In genomic region chr10:71816421-71816851, GRCh38 we compare ENCODE assay signal across 1 cellular context.
TF ChIP-seq lines count a peak whose summit lies in the region.

No MANE protein-coding gene starts in this region.

TF ChIP-seq in K562, 482 proteins besides CTCF, POLR2A, EP300 and RAD21:
- TF ChIP-seq RBM22 (IDR thresholded peaks at IDR 0.05; ENCODE audit: low read depth, low read length, poor library complexity, severe bottlenecking), result peak; percentile 94
- no peak for TF ChIP-seq HNRNPUL1 (IDR thresholded peaks at IDR 0.05; ENCODE audit: low read length)
- TF ChIP-seq POLR2G (IDR thresholded peaks at IDR 0.05; ENCODE audit: low read depth, low read length), result peak; percentile 64
